ENCODE assay signal across 8 cellular contexts in genomic region chr3:43544277-43544676, GRCh38.
DNase-seq lines count a peak whose midpoint lies in the region; ATAC-seq, FAIRE-seq and TF ChIP-seq lines count a peak whose summit lies in the region.
"Not testable (repeated sequence)": the region's sequence is repeated elsewhere in the genome, so short reads cannot be mapped to it uniquely, and the experiment has no call there.

No MANE protein-coding gene starts in this region.

- peak; percentile 83 for TF ChIP-seq RAD21 in HCT116 (IDR thresholded peaks at IDR 0.05; ENCODE audit: low read depth)

- not testable (repeated sequence) for BruUV-seq in Caco-2 (replicated peaks; lab: Mats Ljungman, UMichigan); HCT116 (replicated peaks; lab: Mats Ljungman, UMichigan)

- H3K4me3 Mint-ChIP-seq in Caco-2 (ENCODE audit: unreplicated experiment); mesothelial cell of epicardium: not testable (repeated sequence)

- H3K9me2 ChIP-seq in HCT116 (ENCODE audit: insufficient read depth) = not testable (repeated sequence)

- not testable (repeated sequence) for H3K27ac ChIP-seq in HCT116 (ENCODE audit: low read depth, low read length); body of pancreas; thoracic aorta

- H3K4me2 ChIP-seq in HCT116 (ENCODE audit: low read length) = not testable (repeated sequence)

- not testable (repeated sequence) for H3K4me1 Mint-ChIP-seq in Caco-2 (ENCODE audit: low read depth, unreplicated experiment); mesothelial cell of epicardium

- H3K9ac ChIP-seq in HCT116 (ENCODE audit: low read length) = not testable (repeated sequence)

- not testable (repeated sequence) for H3K27me3 ChIP-seq in Caco-2 (replicated peaks; ENCODE audit: control insufficient read depth, insufficient read depth, low read length); HCT116 (ENCODE audit: insufficient read depth, low read length); body of pancreas; thoracic aorta (replicated peaks; ENCODE audit: insufficient read depth)

- not testable (repeated sequence) for H3K4me3 ChIP-seq in Caco-2 (ENCODE audit: low read depth, low read length); HCT116 (replicated peaks in 1 of 2; ENCODE audit: low read depth in 1 of 2, low read length in 2 of 2); body of pancreas; thoracic aorta

- H3K36me3 ChIP-seq in Caco-2 (ENCODE audit: control insufficient read depth, insufficient read depth, low read length); HCT116 (ENCODE audit: control insufficient read depth in 1 of 2, insufficient read depth in 2 of 2, low read length in 2 of 2); body of pancreas (replicated peaks in 1 of 2; ENCODE audit: insufficient read depth in 1 of 2, low read depth in 2 of 2); thoracic aorta: not testable (repeated sequence)

- not testable (repeated sequence) for TF ChIP-seq POLR2A in HCT116 (IDR thresholded peaks at IDR 0.05; ENCODE audit: borderline replicate concordance, extremely low read depth, insufficient read depth, insufficient read length); body of pancreas (IDR thresholded peaks at IDR 0.05)

- 95 to 100% methylated on average over 3 of the region's 3 CpGs for WGBS in body of pancreas, 2 donors

- H3K4me1 ChIP-seq in Caco-2; HCT116 (ENCODE audit: control insufficient read depth in 1 of 2, insufficient read depth in 2 of 2, low read length in 2 of 2); body of pancreas; thoracic aorta (ENCODE audit: control insufficient read depth in 1 of 2, low read depth in 2 of 2): not testable (repeated sequence)

- H4K20me1 ChIP-seq in HCT116 (ENCODE audit: insufficient read depth) = not testable (repeated sequence)

- peak in 1 of 2 experiments; percentile 38 for DNase-seq in Caco-2
- DNase-seq in HCT116 (ENCODE audit: low read depth, low spot score) = peak; percentile 18
- DNase-seq in NCI-H2029 treated with DMSO at 0.1 percent for 48 hours (lab: John Stamatoyannopoulos, UW) = peak; percentile 77
- peak; percentile 59 for DNase-seq in RPMI8226
- not testable (repeated sequence) for DNase-seq in body of pancreas; mesothelial cell of epicardium (ENCODE audit: low spot score in 2 of 2, unreplicated experiment in 2 of 2); thoracic aorta (ENCODE audit: low spot score)
- peak in 1 of 2 donors; percentile 37 for DNase-seq in frontal cortex (ENCODE audit: low spot score in 2 of 2)

- H3K36me3 Mint-ChIP-seq in Caco-2 (ENCODE audit: insufficient read depth, unreplicated experiment) = not testable (repeated sequence)
- peaks cover 17% of the 10 kb centered on the region for H3K36me3 Mint-ChIP-seq in mesothelial cell of epicardium

- not testable (repeated sequence) for H3K9me3 Mint-ChIP-seq in Caco-2 (ENCODE audit: unreplicated experiment)
- peaks cover 10% of the 10 kb centered on the region for H3K9me3 Mint-ChIP-seq in mesothelial cell of epicardium

- not testable (repeated sequence) for H2AFZ ChIP-seq in HCT116 (ENCODE audit: low read depth, low read length, poor library complexity, severe bottlenecking)

- POLR2A ChIA-PET in Caco-2 (lab: Charles Lee); HCT116 (lab: Charles Lee): not testable (repeated sequence)

- H3K79me2 ChIP-seq in HCT116 (ENCODE audit: insufficient read depth, low read length) = not testable (repeated sequence)

- RAD21 ChIA-PET in HCT116 (lab: Charles Lee; ENCODE audit: low non-redundant PET in 1 of 2, low total read pairs in 2 of 2, uncharacterized antibody in 2 of 2, unreplicated experiment in 2 of 2) = not testable (repeated sequence)

- not testable (repeated sequence) for H3K27ac Mint-ChIP-seq in Caco-2 (ENCODE audit: unreplicated experiment); mesothelial cell of epicardium

- not testable (repeated sequence) for H3K27me3 Mint-ChIP-seq in Caco-2 (ENCODE audit: insufficient read depth, unreplicated experiment); mesothelial cell of epicardium (ENCODE audit: low read depth)

- FAIRE-seq in frontal cortex (lab: Jason Lieb, UNC) = peak; percentile 88

- H3K9me3 ChIP-seq in Caco-2; HCT116 (ENCODE audit: control insufficient read depth in 1 of 2, insufficient read depth in 1 of 2, low read depth in 1 of 2, low read length in 2 of 2); body of pancreas; thoracic aorta: not testable (repeated sequence)

- ATAC-seq in HCT116 (peak; percentile 61), body of pancreas (peak; percentile 63)
- ATAC-seq in thoracic aorta (ENCODE audit: insufficient number of reproducible peaks, low FRiP score, low read depth) = not testable (repeated sequence)

- CTCF ChIA-PET in Caco-2 (lab: Charles Lee) = not testable (repeated sequence)
- CTCF ChIA-PET in HCT116 (lab: Charles Lee) = interaction anchor here (0.6 to 1.1 kb wide), 2 partner anchors 94 to 146 kb away, joined by 3 read pairs; no protein-coding TSS in a partner anchor

- TF ChIP-seq CTCF in Caco-2 (IDR thresholded peaks at IDR 0.05; ENCODE audit: insufficient read depth in 1 of 2, low read depth in 1 of 2, low read length in 1 of 2, severe bottlenecking in 1 of 2, unreplicated experiment in 1 of 2) (peak; percentile 33 to 56), HCT116 (IDR thresholded peaks at IDR 0.05 in 2 of 3, conservative IDR thresholded peaks at IDR 0.05 in 1 of 3; ENCODE audit: borderline replicate concordance in 1 of 3, insufficient read depth in 1 of 3, low read depth in 2 of 3, low read length in 2 of 3) (peak; percentile 28 to 72 (median 64); a peak in 4 of 6 replicates), body of pancreas (IDR thresholded peaks at IDR 0.05) (peak in 6 of 7 experiments; percentile 45 to 72 (median 67)), mesothelial cell of epicardium (IDR thresholded peaks at IDR 0.05; ENCODE audit: unreplicated experiment) (peak; percentile 60), thoracic aorta (IDR thresholded peaks at IDR 0.05) (peak; percentile 45)

- intact Hi-C loops in Caco-2 (cut with micrococcal nuclease; ENCODE audit: unreplicated experiment) (loop anchor here (1.0 to 5.0 kb wide), 5 partner anchors 94 to 654 kb away; no protein-coding TSS in a partner anchor), HCT116 (cut with micrococcal nuclease) (loop anchor here (1.0 to 10.0 kb wide), 7 partner anchors 95 to 692 kb away; no protein-coding TSS in a partner anchor), body of pancreas (cut with DNase I) (loop anchor here (10.0 kb wide), 1 partner anchor 661 kb away; no protein-coding TSS in a partner anchor)
